Comparison of ENCODE assay signal across 8 cellular contexts in genomic region chr12:62260733-62261683, GRCh38. TPM values are rescaled to one million over a fixed set of nuclear protein-coding genes. Genes with fewer than 3 reads are reported as not detected.
DNase-seq lines count a peak whose midpoint lies in the region; ATAC-seq and TF ChIP-seq lines count a peak whose summit lies in the region.

No MANE protein-coding gene starts in this region.

- H3K4me3 ChIP-seq in GM06990 (replicated peaks; ENCODE audit: low read depth, low read length) (peak overlapping the region; percentile 98), GM23338 (peak overlapping the region; percentile 94), breast epithelium (peak overlapping the region; percentile 90 to 100 (median 90))

- peak overlapping the region; percentile 96 for H3K4me3 Mint-ChIP-seq in GM23338
- peak overlapping the region; percentile 96 to 100 (median 99) for H3K4me3 Mint-ChIP-seq in immature natural killer cell

- H3F3A ChIP-seq in GM23338 (replicated peaks; ENCODE audit: low read depth) = 0 out of 2 replicates have a peak, but pooled peaks cover 3% of the 10 kb centered on the region

- H3K9me3 Mint-ChIP-seq in GM23338 (no peaks in the 10 kb centered on the region), immature natural killer cell (peaks cover 0 to 2% (median 0%) of the 10 kb centered on the region in 6 donors)

- H3K4me1 ChIP-seq in GM23338 (ENCODE audit: insufficient read depth) (peaks cover 10% of the 10 kb centered on the region; the same call in 1 of the 2 replicates), breast epithelium (no peaks in the 10 kb centered on the region)

- H3K9me3 ChIP-seq in KOPT-K1 (ENCODE audit: insufficient read depth, low read length, poor library complexity, severe bottlenecking) (no peaks in the 10 kb centered on the region), breast epithelium (no peaks in the 10 kb centered on the region)

- H3K4me2 ChIP-seq in GM23338 = peak overlapping the region; percentile 76

- ATAC-seq in GM23338 = peak; percentile 23

- intact Hi-C loops in breast epithelium (cut with DNase I; ENCODE audit: low total_unique reads) = no loop called here

- no peak for TF ChIP-seq POLR2A in breast epithelium (IDR thresholded peaks at IDR 0.05)

- H3K79me2 ChIP-seq in GM23338 (replicated peaks; ENCODE audit: insufficient read depth) = peaks cover 57% of the 10 kb centered on the region

- H3K9me2 ChIP-seq in GM23338 (ENCODE audit: insufficient read depth) = no peaks in the 10 kb centered on the region

- peak; percentile 66 for DNase-seq in GM06990 (ENCODE audit: extremely low read depth, insufficient read length)
- DNase-seq in GM23338 (ENCODE audit: low spot score) = peak; percentile 42
- peak; percentile 43 for DNase-seq in T-helper 9 cell
- peak in 1 of 2 donors; percentile 21 for DNase-seq in breast epithelium (ENCODE audit: low spot score in 2 of 2)
- DNase-seq in immature natural killer cell = peak; percentile 52 to 57 (median 54)
- DNase-seq in stimulated activated CD4-positive, alpha-beta T cell treated with anti-CD3 and anti-CD28 coated beads, Interleukin-15, amount 100 ng/mL, for 24 hours = peak; percentile 56
- DNase-seq in NCI-H128 (lab: John Stamatoyannopoulos, UW; ENCODE audit: unreplicated experiment) = no peak

- H3K27me3 ChIP-seq in GM06990 (replicated peaks; ENCODE audit: control insufficient read depth, insufficient read depth, low read length) (no peaks in the 10 kb centered on the region), GM23338 (ENCODE audit: insufficient read depth) (no peaks in the 10 kb centered on the region), breast epithelium (no peaks in the 10 kb centered on the region)

- H3K4me1 Mint-ChIP-seq in GM23338 = peaks cover 6% of the 10 kb centered on the region; the same call in 2 of the 3 replicates
- H3K4me1 Mint-ChIP-seq in immature natural killer cell = peaks cover 59 to 70% of the 10 kb centered on the region in 2 donors

- H3K36me3 Mint-ChIP-seq in GM23338 (ENCODE audit: low read depth) (peaks cover 2% of the 10 kb centered on the region; the same call in 2 of the 3 replicates), immature natural killer cell (no peaks in the 10 kb centered on the region)

- TF ChIP-seq CTCF in GM06990 (IDR thresholded peaks at IDR 0.05; ENCODE audit: insufficient read depth, low read length, poor library complexity, severe bottlenecking) = no peak
- TF ChIP-seq CTCF in GM23338 (conservative IDR thresholded peaks at IDR 0.05; ENCODE audit: low read depth in 2 of 2) = no peak
- no peak for TF ChIP-seq CTCF in breast epithelium (IDR thresholded peaks at IDR 0.05)

- H3K27ac Mint-ChIP-seq in GM23338 (peak overlapping the region; percentile 98), immature natural killer cell (peak overlapping the region; percentile 97 to 99 (median 98))

- H3K27me3 Mint-ChIP-seq in GM23338 (ENCODE audit: insufficient read depth, low read depth, poor library complexity) = peaks cover 9% of the 10 kb centered on the region
- H3K27me3 Mint-ChIP-seq in immature natural killer cell (ENCODE audit: low read depth in 3 of 3) = peaks cover 7 to 19% (median 8%) of the 10 kb centered on the region in 3 donors

- peak overlapping the region; percentile 94 for H2AFZ ChIP-seq in GM23338

- H3K27ac ChIP-seq in GM23338 (ENCODE audit: low read depth) = no peak overlapping the region
- H3K27ac ChIP-seq in KOPT-K1 (ENCODE audit: low read depth, low read length, poor library complexity, severe bottlenecking) = peak overlapping the region; percentile 98
- H3K27ac ChIP-seq in breast epithelium = peak overlapping the region; percentile 96 to 98

- H4K20me1 ChIP-seq in GM23338 (replicated peaks; ENCODE audit: insufficient read depth) = peaks cover 16% of the 10 kb centered on the region; the same call in 1 of the 2 replicates

- H3K36me3 ChIP-seq in GM06990 (ENCODE audit: control insufficient read depth, insufficient read depth, low read length) (no peaks in the 10 kb centered on the region; the same call in 1 of the 2 replicates), GM23338 (ENCODE audit: insufficient read depth) (no peaks in the 10 kb centered on the region), KOPT-K1 (ENCODE audit: insufficient read depth, low read length) (no peaks in the 10 kb centered on the region; the same call in 1 of the 2 replicates), breast epithelium (no peaks in the 10 kb centered on the region)

TF ChIP-seq in GM23338, 12 proteins besides CTCF, POLR2A, EP300 and RAD21 (continues in another document):
- TF ChIP-seq POLR2AphosphoS5 (IDR thresholded peaks at IDR 0.05; ENCODE audit: low read depth) (no peak), EZH2 (IDR thresholded peaks at IDR 0.05; ENCODE audit: low read depth, unreplicated experiment) (no peak), CREB1 (CRISPR knock-in tag; IDR thresholded peaks at IDR 0.05; ENCODE audit: low read depth) (no peak), ETS1 (IDR thresholded peaks at IDR 0.05) (no peak), REST (IDR thresholded peaks at IDR 0.05; ENCODE audit: unreplicated experiment) (no peak), ZNF114 (CRISPR knock-in tag; IDR thresholded peaks at IDR 0.05) (no peak), JUNB (IDR thresholded peaks at IDR 0.05; ENCODE audit: unreplicated experiment) (no peak), STAT1 (IDR thresholded peaks at IDR 0.05; ENCODE audit: unreplicated experiment) (no peak), ZNF331 (CRISPR knock-in tag; IDR thresholded peaks at IDR 0.05; ENCODE audit: low read depth) (no peak), NANOG (IDR thresholded peaks at IDR 0.05; ENCODE audit: borderline replicate concordance) (no peak), EZH2phosphoT487 (IDR thresholded peaks at IDR 0.05; ENCODE audit: unreplicated experiment) (no peak)

RNA-seq across cellular contexts. Expression of gene USP15, which starts 0.8 kb away (rescaled TPM):
- total RNA-seq in GM23338 (2014; rRNA removed; shearing (Covaris generic)) = 29.5 and 33.0 TPM in 2 replicates
- polyA plus RNA-seq in GM23338 (2016; fragmentation: Nextera tagmentation; extraction: Ambion mirVana) (60.3 and 64.8 TPM in 2 replicates), immature natural killer cell (10 to 100 TPM; 40.6 to 69.3 (median 62.0) TPM)
- total RNA-seq in breast epithelium = 100 to 1,000 TPM in 2 of 3 donors, 10 to 100 TPM in 1; 65.9 to 234 (median 110) TPM
